In genomic region chr17:63173450-63173849, GRCh38 we compare ENCODE assay signal across 21 cellular contexts.
"Had no signal": no experiment of that assay in that cellular context is flagged by ENCODE, and none has a peak within 500 bp of the region (broad histone marks: within the 10 kb centered on the region; RNA-seq: fewer than 3 reads in every experiment).

No MANE protein-coding gene starts in this region.

- H3K36me3 ChIP-seq: adrenal gland, spleen, thoracic aorta, upper lobe of left lung had no signal

- H3K27me3 Mint-ChIP-seq: stimulated activated naive B cell treated with anti-CD40 and anti-IgM and Interleukin-4, amounts not matched to agents 10 μg/mL and 1 μg/mL and 100 μg/mL, for 72 hours had no signal

- H3K4me3 Mint-ChIP-seq: activated T-helper 1 cell treated with anti-CD3 and anti-CD28 coated beads, Interleukin-12 subunit alpha, Interleukin-12 subunit beta, Interleukin-2, Interleukin-4 antibody, amounts not matched to agents 30 ng/mL and 10 ng/mL and 1 ng/mL, durations not matched to agents 14 hours and 24 hours and 36 hours; nephron progenitor cell; stimulated activated naive B cell treated with anti-CD40 and anti-IgM and Interleukin-4, amounts not matched to agents 10 μg/mL and 1 μg/mL and 100 μg/mL, for 72 hours had no signal

- H3K27me3 ChIP-seq: adrenal gland, dorsolateral prefrontal cortex, foreskin keratinocyte, spleen, upper lobe of left lung had no signal

- H3K36me3 Mint-ChIP-seq: activated naive CD4-positive, alpha-beta T cell treated with anti-CD3 and anti-CD28 coated beads, Interleukin-2, amount 50 U/mL, for 72 hours; stimulated activated naive B cell treated with anti-CD40 and anti-IgM and Interleukin-4, amounts not matched to agents 10 μg/mL and 1 μg/mL and 100 μg/mL, for 72 hours had no signal

- H3K9me3 Mint-ChIP-seq: activated naive CD4-positive, alpha-beta T cell treated with anti-CD3 and anti-CD28 coated beads, Interleukin-2, amount 50 U/mL, for 72 hours; activated T-helper 1 cell treated with anti-CD3 and anti-CD28 coated beads, Interleukin-12 subunit alpha, Interleukin-12 subunit beta, Interleukin-2, Interleukin-4 antibody, amounts not matched to agents 30 ng/mL and 10 ng/mL and 1 ng/mL, durations not matched to agents 14 hours and 24 hours and 36 hours; stimulated activated naive B cell treated with anti-CD40 and anti-IgM and Interleukin-4, amounts not matched to agents 10 μg/mL and 1 μg/mL and 100 μg/mL, for 72 hours had no signal

- H3K27ac Mint-ChIP-seq: activated naive CD4-positive, alpha-beta T cell treated with anti-CD3 and anti-CD28 coated beads, Interleukin-2, amount 50 U/mL, for 72 hours; activated T-helper 1 cell treated with anti-CD3 and anti-CD28 coated beads, Interleukin-12 subunit alpha, Interleukin-12 subunit beta, Interleukin-2, Interleukin-4 antibody, amounts not matched to agents 30 ng/mL and 10 ng/mL and 1 ng/mL, durations not matched to agents 14 hours and 24 hours and 36 hours; nephron progenitor cell; stimulated activated naive B cell treated with anti-CD40 and anti-IgM and Interleukin-4, amounts not matched to agents 10 μg/mL and 1 μg/mL and 100 μg/mL, for 72 hours had no signal

- H3K4me1 ChIP-seq: spleen, upper lobe of left lung had no signal

- H3K4me3 ChIP-seq: adrenal gland, dorsolateral prefrontal cortex, spleen, thoracic aorta, upper lobe of left lung had no signal

- ATAC-seq: activated naive CD4-positive, alpha-beta T cell treated with anti-CD3 and anti-CD28 coated beads, Interleukin-2, amount 50 U/mL, for 72 hours; foreskin keratinocyte; left lobe of liver; stimulated activated naive B cell treated with anti-CD40 and anti-IgM and Interleukin-4, amounts not matched to agents 10 μg/mL and 1 μg/mL and 100 μg/mL, for 72 hours had no signal

- DNase-seq: activated CD4-positive, alpha-beta T cell treated with anti-CD3 and anti-CD28 coated beads, Interleukin-2, amount 50 U/mL, for 4 hours; activated gamma-delta T cell treated with Interleukin-2 at 50 U/mL for 16 hours; activated T-cell treated with anti-CD3 and anti-CD28 coated beads for 4 hours; adrenal gland; dorsolateral prefrontal cortex; glutamatergic neuron; hypothalamus; kidney; nephron progenitor cell; nucleus accumbens; posterior cingulate gyrus; retina; spleen; stimulated activated naive B cell treated with anti-CD40 and anti-IgM and Interleukin-4, amounts not matched to agents 10 μg/mL and 1 μg/mL and 100 μg/mL, for 72 hours; upper lobe of left lung had no signal

- H3K27ac ChIP-seq: adrenal gland, dorsolateral prefrontal cortex, epithelial cell of prostate, foreskin keratinocyte, spleen, thoracic aorta, upper lobe of left lung had no signal

- H3K9me3 ChIP-seq: adrenal gland, thoracic aorta, upper lobe of left lung had no signal

- H3K4me1 Mint-ChIP-seq: nephron progenitor cell; stimulated activated naive B cell treated with anti-CD40 and anti-IgM and Interleukin-4, amounts not matched to agents 10 μg/mL and 1 μg/mL and 100 μg/mL, for 72 hours had no signal
